ENCODE assay signal across 10 cellular contexts in the genomic region with DNA sequence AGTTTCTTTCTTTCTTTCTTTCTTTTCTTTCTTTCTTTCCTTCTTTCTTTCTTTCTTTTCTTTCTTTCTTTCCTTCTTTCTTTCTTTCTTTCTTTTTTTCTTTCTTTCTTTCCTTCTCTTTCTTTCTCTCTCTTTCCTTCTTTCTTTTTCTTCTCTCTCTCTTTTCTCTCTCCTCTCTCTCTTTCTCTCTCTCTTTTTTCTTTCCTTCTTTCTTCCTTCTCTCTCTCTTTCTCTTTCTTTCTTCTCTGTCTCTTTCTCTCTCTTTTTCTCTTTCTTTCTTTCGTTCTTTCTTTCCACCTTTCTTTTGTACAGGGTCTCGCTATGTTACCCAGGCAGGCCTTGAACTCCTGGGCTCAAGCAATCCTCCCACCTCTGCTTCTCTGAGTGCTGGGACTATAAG. TPM values are rescaled to one million over a fixed set of nuclear protein-coding genes. Genes with fewer than 3 reads are reported as not detected.
"Had no signal": no experiment of that assay in that cellular context is flagged by ENCODE, and none has a peak within 500 bp of the region (broad histone marks: within the 10 kb centered on the region; RNA-seq: fewer than 3 reads in every experiment).

No MANE protein-coding gene starts in this region.

RNA-seq across cellular contexts. Expression of gene CLEC19A, which starts 35.7 kb away (rescaled TPM):
- total RNA-seq: OCI-LY7, PC-3, Peyer's patch, Right ventricle myocardium inferior, Right ventricle myocardium superior, RPMI7951, SJCRH30, SJSA1, SK-MEL-5 had no signal
- polyA plus RNA-seq: SK-N-SH had no signal
